13 cellular contexts compared by ENCODE assay signal in genomic region chr2:221097568-221097915, GRCh38.
DNase-seq lines count a peak whose midpoint lies in the region; ATAC-seq and TF ChIP-seq lines count a peak whose summit lies in the region.
"Had no signal": no experiment of that assay in that cellular context is flagged by ENCODE, and none has a peak within 500 bp of the region (broad histone marks: within the 10 kb centered on the region; RNA-seq: fewer than 3 reads in every experiment).

No MANE protein-coding gene starts in this region.

- no peaks in the 10 kb centered on the region for H3K36me3 ChIP-seq in esophagus muscularis mucosa
- H3K36me3 ChIP-seq: cardiac muscle cell, right atrium auricular region had no signal

- TF ChIP-seq POLR2A in esophagus muscularis mucosa (IDR thresholded peaks at IDR 0.05; ENCODE audit: low read depth): no peak

- H3K36me3 Mint-ChIP-seq in brain (no peaks in the 10 kb centered on the region), WTC11 (no peaks in the 10 kb centered on the region)
- H3K36me3 Mint-ChIP-seq in effector memory CD8-positive, alpha-beta T cell (ENCODE audit: insufficient read depth): no peaks in the 10 kb centered on the region

- 80% methylated on average over 1 of the region's 1 CpG for WGBS in esophagus muscularis mucosa

- H3K27me3 Mint-ChIP-seq in brain (no peaks in the 10 kb centered on the region), WTC11 (ENCODE audit: low read depth) (no peaks in the 10 kb centered on the region)
- H3K27me3 Mint-ChIP-seq in effector memory CD8-positive, alpha-beta T cell: peaks cover 4 to 9% of the 10 kb centered on the region in 2 donors

- no peak for TF ChIP-seq EP300 in esophagus muscularis mucosa (IDR thresholded peaks at IDR 0.05)

- no peaks in the 10 kb centered on the region for H3K9me3 ChIP-seq in esophagus muscularis mucosa
- H3K9me3 ChIP-seq: right atrium auricular region had no signal

- TF ChIP-seq CTCF in brain (conservative IDR thresholded peaks at IDR 0.05) (no peak), WTC11 (IDR thresholded peaks at IDR 0.05) (no peak), esophagus muscularis mucosa (IDR thresholded peaks at IDR 0.05) (no peak)

- DNase-seq in Daoy (ENCODE audit: low read depth) (peak; percentile 79), NCI-H1694 (lab: John Stamatoyannopoulos, UW) (peak; percentile 41), kidney tubule cell (ENCODE audit: low spot score) (peak; percentile 86), WTC11 (ENCODE audit: low spot score) (no peak), esophagus muscularis mucosa (ENCODE audit: extremely low spot score) (no peak)
- DNase-seq in effector memory CD8-positive, alpha-beta T cell: no peak
- DNase-seq: activated T-cell treated with anti-CD3 and anti-CD28 coated beads, Interleukin-2, amount 50 U/mL, for 72 hours; NCI-H1092; NCI-H510A treated with DMSO at 0.1 percent for 48 hours had no signal

- H3K27ac Mint-ChIP-seq in brain (peak overlapping the region in 3 of 5 experiments; percentile 11 to 44 (median 31)), WTC11 (no peak overlapping the region)
- no peak overlapping the region for H3K27ac Mint-ChIP-seq in effector memory CD8-positive, alpha-beta T cell
- H3K27ac Mint-ChIP-seq: activated T-cell treated with anti-CD3 and anti-CD28 coated beads, Interleukin-2, amount 50 U/mL, for 72 hours had no signal

- intact Hi-C loops in esophagus muscularis mucosa (cut with DNase I): no loop called here

- H3K27me3 ChIP-seq in esophagus muscularis mucosa: no peaks in the 10 kb centered on the region
- H3K27me3 ChIP-seq: cardiac muscle cell, right atrium auricular region had no signal

- no peak for ATAC-seq in WTC11
- ATAC-seq in effector memory CD8-positive, alpha-beta T cell (replicated peaks): no peak
- ATAC-seq in HG02610 (IDR thresholded peaks at IDR 0.05; ENCODE audit: unreplicated experiment): no peak

- H3K27ac ChIP-seq in esophagus muscularis mucosa (replicated peaks in 1 of 4): no peak overlapping the region
- H3K27ac ChIP-seq: cardiac muscle cell, right atrium auricular region had no signal

- H3K9me3 Mint-ChIP-seq in brain (peaks cover 0 to 14% (median 0%) of the 10 kb centered on the region in 5 experiments), WTC11 (no peaks in the 10 kb centered on the region)
- no peaks in the 10 kb centered on the region for H3K9me3 Mint-ChIP-seq in effector memory CD8-positive, alpha-beta T cell
- H3K9me3 Mint-ChIP-seq: activated T-cell treated with anti-CD3 and anti-CD28 coated beads, Interleukin-2, amount 50 U/mL, for 72 hours had no signal

- CTCF ChIA-PET in WTC11 (lab: Charles Lee): no interaction called here

- H3K4me1 Mint-ChIP-seq in brain (peaks cover 34% of the 10 kb centered on the region), WTC11 (peaks cover 4% of the 10 kb centered on the region)
- H3K4me1 Mint-ChIP-seq in effector memory CD8-positive, alpha-beta T cell (ENCODE audit: low read depth in 2 of 2): no peaks in the 10 kb centered on the region

- no peak overlapping the region for H3K4me3 ChIP-seq in esophagus muscularis mucosa
- H3K4me3 ChIP-seq: cardiac muscle cell, right atrium auricular region had no signal

- H3K4me1 ChIP-seq in esophagus muscularis mucosa: no peaks in the 10 kb centered on the region
- H3K4me1 ChIP-seq: right atrium auricular region had no signal

- POLR2A ChIA-PET in WTC11 (lab: Charles Lee): no interaction called here

- H3K4me3 Mint-ChIP-seq in brain (no peak overlapping the region), WTC11 (no peak overlapping the region)
- H3K4me3 Mint-ChIP-seq in effector memory CD8-positive, alpha-beta T cell: no peak overlapping the region
- H3K4me3 Mint-ChIP-seq: activated T-cell treated with anti-CD3 and anti-CD28 coated beads, Interleukin-2, amount 50 U/mL, for 72 hours had no signal

TF ChIP-seq in WTC11, 78 proteins besides CTCF, POLR2A, EP300 and RAD21:
- no peak for TF ChIP-seq NR1H2 (CRISPR knock-in tag; IDR thresholded peaks at IDR 0.05)
- TF ChIP-seq ZNF396 (CRISPR knock-in tag; IDR thresholded peaks at IDR 0.05; ENCODE audit: borderline replicate concordance): no peak
- TF ChIP-seq HMGA2 (CRISPR knock-in tag; IDR thresholded peaks at IDR 0.05): no peak
- no peak for TF ChIP-seq E2F1 (CRISPR knock-in tag; IDR thresholded peaks at IDR 0.05)
- no peak for TF ChIP-seq NFATC4 (CRISPR knock-in tag; IDR thresholded peaks at IDR 0.05)
- TF ChIP-seq CDX4 (CRISPR knock-in tag; IDR thresholded peaks at IDR 0.05; ENCODE audit: borderline replicate concordance): no peak
- no peak for TF ChIP-seq MAX (CRISPR knock-in tag; IDR thresholded peaks at IDR 0.05)
- TF ChIP-seq ZNF219 (CRISPR knock-in tag; IDR thresholded peaks at IDR 0.05; ENCODE audit: borderline replicate concordance): no peak
- no peak for TF ChIP-seq OVOL2 (CRISPR knock-in tag; IDR thresholded peaks at IDR 0.05; ENCODE audit: borderline replicate concordance)
- no peak for TF ChIP-seq SOX15 (CRISPR knock-in tag; IDR thresholded peaks at IDR 0.05)

Comparison
In these comparisons a context has a peak if more than half of its experiments do, and no peak if none do; other contexts are left out.
1. DNase-seq: peak in Daoy (single experiment), NCI-H1694 (single experiment) and kidney tubule cell (single experiment); none in WTC11 (single experiment), effector memory CD8-positive, alpha-beta T cell (0 of 3) and esophagus muscularis mucosa (single experiment).
2. H3K27ac Mint-ChIP-seq: peak in brain (3 of 5); none in WTC11 (single experiment) and effector memory CD8-positive, alpha-beta T cell (0 of 2).